In the genomic region with DNA sequence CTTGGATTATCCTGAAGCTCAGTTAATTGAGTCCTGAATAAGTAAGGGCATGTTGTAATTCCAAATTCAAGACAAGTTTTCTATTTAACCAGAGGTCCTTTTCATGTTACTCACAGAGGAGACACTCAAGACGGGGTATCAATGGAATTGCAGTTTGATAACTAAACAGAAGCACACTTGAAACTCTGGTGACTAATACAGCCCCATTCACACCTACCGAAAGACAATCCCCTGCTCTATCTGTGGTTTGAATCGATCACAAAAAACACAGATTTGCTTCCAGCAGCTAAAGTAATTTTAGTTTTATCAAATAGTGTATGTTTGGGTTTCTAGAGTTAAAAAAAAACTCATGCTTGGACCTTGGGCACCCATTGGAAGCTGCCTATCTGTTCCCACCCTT, we compare ENCODE assay signal across 14 cellular contexts.
DNase-seq lines count a peak whose midpoint lies in the region; ATAC-seq, FAIRE-seq and TF ChIP-seq lines count a peak whose summit lies in the region.
"Had no signal": no experiment of that assay in that cellular context is flagged by ENCODE, and none has a peak within 500 bp of the region (broad histone marks: within the 10 kb centered on the region; RNA-seq: fewer than 3 reads in every experiment).

No MANE protein-coding gene starts in this region.

- peaks cover 8 to 15% of the 10 kb centered on the region in 2 donors for H3K4me1 ChIP-seq in small intestine (ENCODE audit: control insufficient read depth in 2 of 2, insufficient read depth in 1 of 2, low read depth in 1 of 2, low read length in 1 of 2)
- H3K4me1 ChIP-seq: upper lobe of right lung had no signal

- DNase-seq in dedifferentiated amniotic fluid mesenchymal stem cell (ENCODE audit: extremely low spot score) (no peak), NCI-H524 treated with DMSO at 0.1 percent for 48 hours (lab: John Stamatoyannopoulos, UW) (no peak), small intestine (no peak), NCI-H510A treated with DMSO at 0.1 percent for 48 hours (lab: John Stamatoyannopoulos, UW) (no peak)
- DNase-seq: activated CD4-positive, alpha-beta T cell treated with anti-CD3 and anti-CD28 coated beads for 48 hours; activated effector memory CD4-positive, alpha-beta T cell treated with Interleukin-2 at 50 U/mL for 16 hours; Kasumi-1; T-helper 1 cell; upper lobe of right lung had no signal

- no peaks in the 10 kb centered on the region for H3K9me3 ChIP-seq in small intestine (ENCODE audit: control insufficient read depth, low read depth)
- H3K9me3 ChIP-seq: upper lobe of right lung had no signal

- H3K27ac ChIP-seq in 22Rv1 (peak overlapping the region; percentile 14), small intestine (ENCODE audit: low read depth in 1 of 2, low read length in 1 of 2) (no peak overlapping the region)
- H3K27ac ChIP-seq: upper lobe of right lung had no signal

- no peaks in the 10 kb centered on the region for H3K36me3 ChIP-seq in small intestine (ENCODE audit: control insufficient read depth in 2 of 2, insufficient read depth in 2 of 2, low read length in 2 of 2)
- H3K36me3 ChIP-seq: upper lobe of right lung had no signal

- ATAC-seq in GM19025 (IDR thresholded peaks at IDR 0.05; ENCODE audit: low read depth, unreplicated experiment) = peak; percentile 53
- ATAC-seq in HG02798 (IDR thresholded peaks at IDR 0.05; ENCODE audit: poor library complexity, unreplicated experiment) = peak; percentile 75
- ATAC-seq in HG03457 (IDR thresholded peaks at IDR 0.05; ENCODE audit: unreplicated experiment) = peak; percentile 59
- ATAC-seq: upper lobe of right lung had no signal

- H3K27me3 ChIP-seq in small intestine (ENCODE audit: control insufficient read depth in 2 of 2, insufficient read depth in 2 of 2, low read length in 2 of 2) = no peaks in the 10 kb centered on the region
- H3K27me3 ChIP-seq: upper lobe of right lung had no signal

- no peak for FAIRE-seq in small intestine (lab: Jason Lieb, UNC)

- H3K4me3 ChIP-seq in small intestine (ENCODE audit: low read depth in 1 of 2, low read length in 2 of 2) = no peak overlapping the region
- H3K4me3 ChIP-seq: smooth muscle cell, upper lobe of right lung had no signal

- TF ChIP-seq CTCF in 22Rv1 (IDR thresholded peaks at IDR 0.05) = no peak

- WGBS in small intestine, 3 donors = 7 to 48% (median 28%) methylated on average over 3 of the region's 3 CpGs
